ENCODE assay signal across 8 cellular contexts in the genomic region with DNA sequence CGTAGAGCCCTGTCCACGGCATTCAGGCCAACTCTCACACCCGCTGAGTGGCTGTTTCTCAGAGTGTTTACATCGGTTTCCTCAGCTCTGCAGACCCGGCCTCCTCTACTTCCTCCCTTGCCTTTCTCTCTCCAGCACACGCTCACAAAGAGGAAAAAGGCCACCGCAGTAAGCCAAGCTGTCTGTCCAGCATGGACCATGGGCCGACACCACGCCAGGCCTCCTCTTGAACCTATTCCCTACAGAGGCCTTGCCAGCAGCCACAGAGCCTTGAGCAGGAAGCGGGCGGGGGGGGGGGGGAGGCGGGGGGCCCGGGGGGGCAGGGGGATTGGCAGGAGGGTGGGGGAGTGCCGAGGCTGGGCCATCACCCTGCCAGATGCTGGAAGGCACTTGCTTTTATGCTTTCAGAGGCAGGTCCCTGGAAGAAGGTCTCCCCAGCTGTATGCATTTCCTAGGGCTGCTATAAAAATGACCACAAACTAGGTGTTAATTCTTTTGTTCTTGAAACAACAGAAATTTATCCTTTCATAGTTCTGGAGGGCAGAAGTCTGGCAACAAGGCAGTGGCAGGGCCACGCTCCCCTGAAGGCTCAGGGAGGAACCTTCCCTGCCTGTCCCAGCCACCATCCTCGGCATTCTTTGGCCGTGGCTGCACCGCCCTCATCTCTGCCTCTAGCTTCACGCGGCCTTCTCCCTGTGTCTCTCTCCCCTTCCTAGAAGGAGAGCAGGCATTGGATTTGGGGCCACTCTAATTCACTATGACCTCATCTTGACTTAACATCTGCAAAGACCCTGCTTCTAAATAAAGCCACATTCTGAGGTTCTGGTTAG.
A peak's percentile ranks its signal among the peaks of the same experiment; 100 is the strongest.
DNase-seq lines count a peak whose midpoint lies in the region; ATAC-seq, FAIRE-seq and TF ChIP-seq lines count a peak whose summit lies in the region.

No MANE protein-coding gene starts in this region.

- ATAC-seq in GM21528 (IDR thresholded peaks at IDR 0.05; ENCODE audit: low FRiP score, unreplicated experiment) = no peak

- WGBS in mesodermal cell (ENCODE audit: insufficient coverage in 2 of 2), 2 experiments = 66 to 71% methylated on average over 12 to 13 of the region's 20 CpGs

- no peak for FAIRE-seq in H54 (lab: Jason Lieb, UNC)

- intact Hi-C loops in CD14-positive monocyte (cut with micrococcal nuclease) = loop anchor here (5.0 to 10.0 kb wide), 5 partner anchors 92 to 530 kb away; a partner anchor contains a TSS

- H3K9me2 ChIP-seq in MM.1S (replicated peaks; ENCODE audit: insufficient read depth, low read length) = no peaks in the 10 kb centered on the region

- no peak overlapping the region for H3K4me2 ChIP-seq in MM.1S (ENCODE audit: low read depth, low read length)

- H3K27me3 ChIP-seq in MM.1S (replicated peaks; ENCODE audit: insufficient read depth, low read length) = peaks cover 25% of the 10 kb centered on the region; the same call in 1 of the 2 replicates

- no peaks in the 10 kb centered on the region for H3K4me1 ChIP-seq in mesodermal cell (ENCODE audit: control insufficient read depth, insufficient read depth, low read length, poor library complexity, severe bottlenecking)
- H3K4me1 ChIP-seq in MM.1S (ENCODE audit: low read length) = no peaks in the 10 kb centered on the region

- no peak for TF ChIP-seq CTCF in CD14-positive monocyte (IDR thresholded peaks at IDR 0.05)
- no peak for TF ChIP-seq CTCF in MM.1S (IDR thresholded peaks at IDR 0.05; ENCODE audit: low read length)

- H3K79me2 ChIP-seq in MM.1S (ENCODE audit: low read length) = no peaks in the 10 kb centered on the region

- H3K4me1 Mint-ChIP-seq in CD14-positive monocyte = peaks cover 69% of the 10 kb centered on the region

- H3K4me3 ChIP-seq in mesodermal cell (ENCODE audit: extremely low read depth, insufficient read depth, low read length, poor library complexity, severe bottlenecking) (no peak overlapping the region), MM.1S (ENCODE audit: low read length) (no peak overlapping the region)

- H3K9me3 ChIP-seq in mesodermal cell (ENCODE audit: control insufficient read depth, low read length) = peaks cover 3% of the 10 kb centered on the region
- no peaks in the 10 kb centered on the region for H3K9me3 ChIP-seq in MM.1S (replicated peaks; ENCODE audit: insufficient read depth, low read length)

- no peaks in the 10 kb centered on the region for H3K9me3 Mint-ChIP-seq in CD14-positive monocyte

- H2AFZ ChIP-seq in MM.1S (ENCODE audit: low read length) = no peak overlapping the region

- H3K27me3 Mint-ChIP-seq in CD14-positive monocyte (ENCODE audit: low read depth in 3 of 3) = peaks cover 0 to 10% (median 0%) of the 10 kb centered on the region in 3 donors

- H3F3A ChIP-seq in MM.1S (ENCODE audit: insufficient read depth, low read length) = no peaks in the 10 kb centered on the region

- H3K36me3 ChIP-seq in mesodermal cell (ENCODE audit: control insufficient read depth, insufficient read depth, low read length) (no peaks in the 10 kb centered on the region), MM.1S (replicated peaks; ENCODE audit: insufficient read depth, low read length) (no peaks in the 10 kb centered on the region)

- peaks cover 4% of the 10 kb centered on the region in 2 donors for H3K36me3 Mint-ChIP-seq in CD14-positive monocyte

- DNase-seq in CD14-positive monocyte (ENCODE audit: low spot score) (peak; percentile 57), NCI-H1092 (lab: John Stamatoyannopoulos, UW) (peak; percentile 38), caudate nucleus (lab: John Stamatoyannopoulos, UW) (peak in 27 of 61 donors; percentile 9 to 55 (median 22)), MM.1S (no peak), HCEC 1CT (no peak), H54 (ENCODE audit: insufficient read length, low spot score) (no peak)

- no peaks in the 10 kb centered on the region for H4K20me1 ChIP-seq in MM.1S (ENCODE audit: insufficient read depth, low read length)

- peak overlapping the region; percentile 90 to 98 (median 95) for H3K27ac Mint-ChIP-seq in CD14-positive monocyte

- peak overlapping the region; percentile 71 to 85 for H3K4me3 Mint-ChIP-seq in CD14-positive monocyte

- no peak overlapping the region for H3K9ac ChIP-seq in MM.1S (ENCODE audit: low read length)

- peak overlapping the region; percentile 95 for H3K27ac ChIP-seq in caudate nucleus (ENCODE audit: low read depth, low read length)
- H3K27ac ChIP-seq in mesodermal cell (ENCODE audit: low read depth, low read length, severe bottlenecking) = peak overlapping the region; percentile 39
- H3K27ac ChIP-seq in MM.1S (ENCODE audit: low read length) = no peak overlapping the region

- TF ChIP-seq POLR2A in H54 (IDR thresholded peaks at IDR 0.05; ENCODE audit: low read depth, low read length) = no peak

Comparison
In these comparisons a context has a peak if more than half of its experiments do, and no peak if none do; other contexts are left out.
1. DNase-seq: peak in CD14-positive monocyte (single experiment) and NCI-H1092 (single experiment); none in MM.1S (single experiment), HCEC 1CT (single experiment) and H54 (single experiment).